In the genomic region with DNA sequence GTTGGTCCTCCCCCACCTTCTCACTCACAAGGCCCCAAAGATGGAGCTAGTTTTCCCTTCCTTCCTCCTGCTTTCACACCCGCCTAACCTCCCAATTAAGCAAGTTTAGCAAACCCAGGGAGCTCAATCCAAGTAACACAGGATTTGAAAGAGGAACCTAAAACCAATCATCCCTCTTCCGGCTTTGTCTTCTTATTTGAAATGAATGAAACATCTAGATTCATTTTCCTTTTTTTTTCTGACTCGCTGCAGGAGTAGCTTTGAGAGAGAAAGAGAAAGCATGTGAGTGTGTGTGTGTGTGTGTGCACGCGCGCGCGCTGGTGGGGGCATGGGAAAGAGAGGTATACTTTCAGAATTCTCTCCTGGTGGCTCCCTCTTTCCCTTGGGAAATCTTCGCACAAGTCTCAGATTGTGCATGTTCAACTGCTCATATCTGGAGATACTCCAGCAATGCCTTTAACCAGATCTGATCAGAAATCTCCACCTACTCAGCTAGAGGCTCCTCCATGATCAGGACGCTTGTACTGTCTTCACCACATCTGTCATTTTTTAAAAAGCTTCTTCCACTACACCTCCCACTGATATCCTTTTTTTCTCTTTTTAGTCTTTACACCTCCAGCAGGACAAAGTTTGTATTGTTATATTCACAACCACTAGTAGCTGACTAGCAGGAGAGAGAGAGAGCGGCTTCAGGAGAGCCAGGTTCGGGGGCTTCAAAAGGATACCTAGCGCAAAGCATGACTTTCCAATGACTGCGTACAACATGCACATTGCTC, we compare ENCODE assay signal across 8 cellular contexts. TPM values are rescaled to one million over a fixed set of nuclear protein-coding genes. Genes with fewer than 3 reads are reported as not detected.
A peak's percentile ranks its signal among the peaks of the same experiment; 100 is the strongest.
DNase-seq lines count a peak whose midpoint lies in the region; ATAC-seq and TF ChIP-seq lines count a peak whose summit lies in the region.

No MANE protein-coding gene starts in this region.

- H3K27me3 ChIP-seq in BE2C (no peaks in the 10 kb centered on the region), HUES64 (ENCODE audit: insufficient read depth, low read length) (peaks cover 48% of the 10 kb centered on the region), heart left ventricle (no peaks in the 10 kb centered on the region)

- H3K4me3 ChIP-seq in BE2C (ENCODE audit: low read depth, low read length), result peak overlapping the region; percentile 68
- H3K4me3 ChIP-seq in HUES64 (ENCODE audit: low read length), result peak overlapping the region; percentile 78; the same call in 1 of the 2 replicates
- peak overlapping the region in 10 of 12 donors; percentile 53 to 71 (median 60) for H3K4me3 ChIP-seq in heart left ventricle

- no peak for TF ChIP-seq POLR2A in heart left ventricle (IDR thresholded peaks at IDR 0.05)

- no peaks in the 10 kb centered on the region for H3K36me3 ChIP-seq in BE2C
- no peaks in the 10 kb centered on the region for H3K36me3 ChIP-seq in HUES64 (ENCODE audit: insufficient read depth, low read length)
- H3K36me3 ChIP-seq in heart left ventricle, result peaks cover 0 to 13% (median 4%) of the 10 kb centered on the region in 9 donors

- H3K4me1 ChIP-seq in BE2C (peaks cover 8% of the 10 kb centered on the region; the same call in 1 of the 2 replicates), HUES64 (ENCODE audit: insufficient read depth, low read length) (peaks cover 8% of the 10 kb centered on the region), heart left ventricle (peaks cover 0 to 86% (median 50%) of the 10 kb centered on the region in 12 donors)

- H3K4me1 Mint-ChIP-seq in T-helper 2 cell treated with Interferon-gamma antibody and Interleukin-4, amounts not matched to agents 5 μg/mL and 100 μg/mL, for 36 hours (ENCODE audit: low read depth), result peaks cover 15% of the 10 kb centered on the region

- H3K36me3 Mint-ChIP-seq in T-helper 2 cell treated with Interferon-gamma antibody and Interleukin-4, amounts not matched to agents 5 μg/mL and 100 μg/mL, for 36 hours (ENCODE audit: low read depth), result no peaks in the 10 kb centered on the region

- peak overlapping the region; percentile 33 for H3K27ac Mint-ChIP-seq in T-helper 2 cell treated with Interferon-gamma antibody and Interleukin-4, amounts not matched to agents 5 μg/mL and 100 μg/mL, for 36 hours

- H3K27ac ChIP-seq in HUES64 (ENCODE audit: low read depth, low read length) (no peak overlapping the region), heart left ventricle (peak overlapping the region in 11 of 12 donors; percentile 60 to 93 (median 75))

- intact Hi-C loops in heart left ventricle (cut with DNase I), result loop anchor here in 8 of 10 donors (2.0 to 10.0 kb wide), 11 partner anchors 37 to 535 kb away; no protein-coding TSS in a partner anchor

- TF ChIP-seq CTCF in BE2C (IDR thresholded peaks at IDR 0.05; ENCODE audit: low read depth, low read length) (peak; percentile 18), heart left ventricle (IDR thresholded peaks at IDR 0.05) (no peak)

- no peaks in the 10 kb centered on the region for H3K9me3 Mint-ChIP-seq in T-helper 2 cell treated with Interferon-gamma antibody and Interleukin-4, amounts not matched to agents 5 μg/mL and 100 μg/mL, for 36 hours

- DNase-seq in BE2C (peak; percentile 46), heart left ventricle (peak in 2 of 5 donors; percentile 36 to 62), retina (peak; percentile 77), epidermal melanocyte (ENCODE audit: insufficient read length, low spot score) (no peak), dedifferentiated amniotic fluid mesenchymal stem cell (ENCODE audit: extremely low spot score) (no peak)
- peak; percentile 5 for DNase-seq in T-helper 2 cell treated with Interferon-gamma antibody and Interleukin-4, amounts not matched to agents 5 μg/mL and 100 μg/mL, for 36 hours (ENCODE audit: low spot score)

- no peak overlapping the region for H3K9ac ChIP-seq in HUES64 (ENCODE audit: low read depth, low read length)

- WGBS in HUES64, result 89% methylated on average over 13 of the region's 14 CpGs
- 14 to 39% (median 25%) methylated on average over 14 of the region's 14 CpGs for WGBS in heart left ventricle, 4 donors

- ATAC-seq in heart left ventricle (peak; percentile 3 to 29 (median 8)), HG03280 (IDR thresholded peaks at IDR 0.05; ENCODE audit: unreplicated experiment) (no peak)

- H3K9me3 ChIP-seq in BE2C (no peaks in the 10 kb centered on the region), HUES64 (ENCODE audit: insufficient read depth, low read depth, low read length) (no peaks in the 10 kb centered on the region), heart left ventricle (no peaks in the 10 kb centered on the region)

- H3K4me3 Mint-ChIP-seq in T-helper 2 cell treated with Interferon-gamma antibody and Interleukin-4, amounts not matched to agents 5 μg/mL and 100 μg/mL, for 36 hours, result peak overlapping the region; percentile 84

- H3K27me3 Mint-ChIP-seq in T-helper 2 cell treated with Interferon-gamma antibody and Interleukin-4, amounts not matched to agents 5 μg/mL and 100 μg/mL, for 36 hours (ENCODE audit: low read depth), result peaks cover 49% of the 10 kb centered on the region

RNA-seq across cellular contexts. Expression of a gene that starts 1.6 kb away (rescaled TPM):
- 3.1 TPM for polyA plus RNA-seq in BE2C (2012; ENCODE audit: insufficient read depth, insufficient read length, low read depth)
- polyA plus RNA-seq in HUES64 (2013, experiment 1 of 2), result 1.1 TPM
- 1.3 TPM for polyA plus RNA-seq in HUES64 (2013, experiment 2 of 2)
- 1,000 to 10,000 TPM in 5 of 9 donors, 100 to 1,000 TPM in 4; 674 to 1,521 (median 1,074) TPM for total RNA-seq in heart left ventricle
- 10 to 100 TPM; 61.9 to 65.3 TPM for polyA plus RNA-seq in heart left ventricle

Comparison
In these comparisons a context has a peak if more than half of its experiments do, and no peak if none do; other contexts are left out.
1. DNase-seq: peak in BE2C (single experiment), T-helper 2 cell treated with Interferon-gamma antibody and Interleukin-4, amounts not matched to agents 5 μg/mL and 100 μg/mL, for 36 hours (single experiment) and retina (single experiment); none in epidermal melanocyte (single experiment) and dedifferentiated amniotic fluid mesenchymal stem cell (single experiment).
2. Peak in every context shown above with its lines, with median percentiles within 50 percentile points of each other: H3K4me3 ChIP-seq.